ENCODE assay signal across 23 cellular contexts in the genomic region with DNA sequence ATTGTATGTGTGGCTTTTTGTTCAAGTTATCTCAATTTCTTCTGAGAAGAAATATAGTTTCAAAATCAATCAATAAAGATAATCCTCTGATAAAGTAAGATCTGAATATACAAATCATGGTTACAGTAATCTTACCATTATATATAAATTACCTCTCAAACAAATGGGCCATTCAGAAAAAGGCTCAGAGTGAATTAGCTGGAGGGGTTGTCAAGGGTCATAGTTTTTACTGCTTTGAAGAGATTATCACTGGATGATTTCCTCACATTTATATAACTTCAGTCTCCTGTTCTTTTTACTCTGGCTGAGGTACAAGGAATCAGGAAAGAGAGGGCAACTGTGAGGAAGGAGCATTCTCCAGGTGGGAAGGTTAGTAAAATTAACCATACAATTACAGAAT.
"Had no signal": no experiment of that assay in that cellular context is flagged by ENCODE, and none has a peak within 500 bp of the region (broad histone marks: within the 10 kb centered on the region; RNA-seq: fewer than 3 reads in every experiment).

No MANE protein-coding gene starts in this region.

- H3K36me3 Mint-ChIP-seq: naive B cell had no signal

- H3K9me3 ChIP-seq: left lung, spleen, thoracic aorta, upper lobe of left lung had no signal

- H3K27ac ChIP-seq: epithelial cell of prostate, heart right ventricle, left lung, spleen, thoracic aorta, upper lobe of left lung had no signal

- H3K4me1 Mint-ChIP-seq: naive B cell had no signal

- H3K27me3 Mint-ChIP-seq: naive B cell, progenitor cell of endocrine pancreas had no signal

- DNase-seq: activated CD4-positive, alpha-beta T cell treated with anti-CD3 and anti-CD28 coated beads for 1 hour; activated CD4-positive, alpha-beta T cell treated with anti-CD3 and anti-CD28 coated beads, Interleukin-2, amount 50 U/mL, for 1 hour; activated effector memory CD4-positive, alpha-beta T cell treated with Interleukin-2 at 50 U/mL for 16 hours; activated naive CD4-positive, alpha-beta T cell treated with anti-CD3 and anti-CD28 coated beads for 36 hours; activated T-cell treated with anti-CD3 and anti-CD28 coated beads, Interleukin-2, amount 50 U/mL, for 48 hours; amygdala; cerebellar nuclear complex; cortex of kidney; endodermal cell; heart right ventricle; kidney; left lung; naive B cell; retina; spleen; stimulated activated CD4-positive, alpha-beta T cell treated with anti-CD3 and anti-CD28 coated beads, Interleukin-4, amount 100 ng/mL, for 1 hour; stimulated activated naive CD4-positive, alpha-beta T cell treated with Interleukin-2 at 50 U/mL for 16 hours; SW 1271; upper lobe of left lung had no signal

- H3K4me1 ChIP-seq: left lung, spleen, upper lobe of left lung had no signal

- H3K36me3 ChIP-seq: heart right ventricle, left lung, spleen, thoracic aorta, upper lobe of left lung had no signal

- H3K27ac Mint-ChIP-seq: activated naive CD4-positive, alpha-beta T cell treated with anti-CD3 and anti-CD28 coated beads for 36 hours; endodermal cell; naive B cell; progenitor cell of endocrine pancreas had no signal

- ATAC-seq: heart right ventricle, left lung had no signal

- H3K4me3 ChIP-seq: heart right ventricle, left lung, lung, spleen, thoracic aorta, upper lobe of left lung had no signal

- H3K27me3 ChIP-seq: heart right ventricle, left lung, spleen, upper lobe of left lung had no signal

- H3K4me3 Mint-ChIP-seq: activated naive CD4-positive, alpha-beta T cell treated with anti-CD3 and anti-CD28 coated beads for 36 hours; endodermal cell; naive B cell had no signal
